ENCODE assay signal across 11 cellular contexts in the genomic region with DNA sequence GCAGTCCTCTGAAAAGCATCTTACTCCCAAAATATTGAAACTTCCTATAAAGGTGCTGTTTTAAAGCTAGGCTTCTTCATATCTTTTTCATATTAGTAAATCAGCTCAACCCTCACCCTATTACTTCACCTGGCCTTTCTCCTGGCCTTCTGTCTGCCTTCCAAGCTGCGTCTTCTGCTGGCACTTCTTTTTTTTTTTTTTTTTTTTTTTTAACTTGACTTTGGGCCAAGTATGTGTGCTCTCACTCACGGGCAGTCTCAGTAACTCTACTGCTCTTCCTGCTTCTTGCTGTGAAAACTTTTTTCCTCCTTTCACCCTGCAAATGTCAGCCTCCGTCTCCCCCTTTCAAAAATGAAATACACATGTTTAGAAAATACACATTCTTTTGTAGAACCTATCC. TPM values are rescaled to one million over a fixed set of nuclear protein-coding genes. Genes with fewer than 3 reads are reported as not detected.
DNase-seq lines count a peak whose midpoint lies in the region; ATAC-seq lines count a peak whose summit lies in the region.
"Had no signal": no experiment of that assay in that cellular context is flagged by ENCODE, and none has a peak within 500 bp of the region (broad histone marks: within the 10 kb centered on the region; RNA-seq: fewer than 3 reads in every experiment).

No MANE protein-coding gene starts in this region.

- H3K4me3 ChIP-seq in MG63 (no peak overlapping the region), mucosa of stomach (ENCODE audit: low read length) (no peak overlapping the region)
- H3K4me3 ChIP-seq: HAP-1 had no signal

- H3K27me3 Mint-ChIP-seq in activated CD4-positive, alpha-beta T cell treated with anti-CD3 and anti-CD28 coated beads for 36 hours, result no peaks in the 10 kb centered on the region

- intact Hi-C loops in activated CD4-positive, alpha-beta T cell treated with anti-CD3 and anti-CD28 coated beads for 36 hours (cut with DNase I, micrococcal nuclease), result no loop called here

- H3K4me3 Mint-ChIP-seq in activated CD4-positive, alpha-beta T cell treated with anti-CD3 and anti-CD28 coated beads for 36 hours, result no peak overlapping the region

- no peaks in the 10 kb centered on the region for H3K9me3 ChIP-seq in MG63
- no peaks in the 10 kb centered on the region for H3K9me3 ChIP-seq in mucosa of stomach (ENCODE audit: control insufficient read depth, low read length)
- H3K9me3 ChIP-seq: HAP-1 had no signal

- H3K27ac Mint-ChIP-seq in activated CD4-positive, alpha-beta T cell treated with anti-CD3 and anti-CD28 coated beads for 36 hours, result no peak overlapping the region

- peaks cover 4% of the 10 kb centered on the region for H3K4me1 Mint-ChIP-seq in activated CD4-positive, alpha-beta T cell treated with anti-CD3 and anti-CD28 coated beads for 36 hours

- no peak for ATAC-seq in activated CD4-positive, alpha-beta T cell treated with anti-CD3 and anti-CD28 coated beads for 36 hours

- POLR2A ChIA-PET in activated CD4-positive, alpha-beta T cell treated with anti-CD3 and anti-CD28 coated beads for 36 hours (lab: Charles Lee), result no interaction called here

- H3K27me3 ChIP-seq in MG63, result no peaks in the 10 kb centered on the region
- H3K27me3 ChIP-seq in mucosa of stomach (ENCODE audit: control insufficient read depth, insufficient read depth, low read length), result no peaks in the 10 kb centered on the region

- peak overlapping the region; percentile 40 for H3K9ac ChIP-seq in mucosa of stomach (ENCODE audit: low read length)

- no peaks in the 10 kb centered on the region for H3K9me3 Mint-ChIP-seq in activated CD4-positive, alpha-beta T cell treated with anti-CD3 and anti-CD28 coated beads for 36 hours (ENCODE audit: low read depth)

- CTCF ChIA-PET in activated CD4-positive, alpha-beta T cell treated with anti-CD3 and anti-CD28 coated beads for 36 hours (lab: Charles Lee), result interaction anchor here (0.6 to 1.2 kb wide), 3 partner anchors 17 to 205 kb away, joined by 3 read pairs; no protein-coding TSS in a partner anchor

- H3K4me1 ChIP-seq in mucosa of stomach (ENCODE audit: control insufficient read depth, insufficient read depth, low read length), result no peaks in the 10 kb centered on the region
- H3K4me1 ChIP-seq: HAP-1 had no signal

- H3K36me3 ChIP-seq in MG63 (peaks cover 12% of the 10 kb centered on the region), mucosa of stomach (ENCODE audit: control insufficient read depth, insufficient read depth, low read length) (no peaks in the 10 kb centered on the region)
- H3K36me3 ChIP-seq: HAP-1 had no signal

- DNase-seq in DMS 273 treated with DMSO at 0.1 percent for 48 hours (lab: John Stamatoyannopoulos, UW) (peak; percentile 27), MG63 (peak; percentile 22), epidermal melanocyte (ENCODE audit: insufficient read length, low spot score) (peak; percentile 40), NOMO-1 (lab: John Stamatoyannopoulos, UW; ENCODE audit: unreplicated experiment in 2 of 2) (no peak), SHP77 treated with DMSO at 0.1 percent for 48 hours (lab: John Stamatoyannopoulos, UW) (no peak)
- DNase-seq in stimulated activated CD4-positive, alpha-beta T cell treated with anti-CD3 and anti-CD28 coated beads, Interleukin-4, amount 100 ng/mL, for 4 hours, result no peak
- DNase-seq in activated CD4-positive, alpha-beta T cell treated with anti-CD3 and anti-CD28 coated beads for 36 hours, result no peak
- DNase-seq: MV-4-11; stimulated activated CD4-positive, alpha-beta T cell treated with anti-CD3 and anti-CD28 coated beads, Interleukin-12 subunit alpha, Interleukin-12 subunit beta, amount 100 ng/mL, for 4 hours had no signal

- H3K36me3 Mint-ChIP-seq in activated CD4-positive, alpha-beta T cell treated with anti-CD3 and anti-CD28 coated beads for 36 hours (ENCODE audit: low read depth), result peaks cover 2% of the 10 kb centered on the region

RNA-seq across cellular contexts. Expression of a gene that starts 41.2 kb away (rescaled TPM):
- not detected in 2 replicates for total RNA-seq in MG63 (2014; rRNA removed; shearing (Covaris generic); ENCODE audit: low replicate concordance)
- total RNA-seq in activated CD4-positive, alpha-beta T cell treated with anti-CD3 and anti-CD28 coated beads for 36 hours, result not detected

Comparison
In these comparisons a context has a peak if more than half of its experiments do, and no peak if none do; other contexts are left out.
1. DNase-seq: peak in DMS 273 treated with DMSO at 0.1 percent for 48 hours (single experiment), MG63 (single experiment) and epidermal melanocyte (single experiment); none in NOMO-1 (0 of 2), stimulated activated CD4-positive, alpha-beta T cell treated with anti-CD3 and anti-CD28 coated beads, Interleukin-4, amount 100 ng/mL, for 4 hours (0 of 2), SHP77 treated with DMSO at 0.1 percent for 48 hours (single experiment) and activated CD4-positive, alpha-beta T cell treated with anti-CD3 and anti-CD28 coated beads for 36 hours (single experiment).